ENCODE assay signal across 1 cellular context in genomic region chr6:12148841-12149240, GRCh38.
TF ChIP-seq lines count a peak whose summit lies in the region.

No MANE protein-coding gene starts in this region.

TF ChIP-seq in SK-N-SH treated with all-trans-retinoic acid at 6 μM for 48 hours, 23 proteins besides CTCF, POLR2A, EP300 and RAD21 (continued from another document):
- TF ChIP-seq ZNF565 (CRISPR knock-in tag; conservative IDR thresholded peaks at IDR 0.05; ENCODE audit: low read depth) (no peak), ZFP30 (CRISPR knock-in tag; IDR thresholded peaks at IDR 0.05) (no peak), POU6F1 (CRISPR knock-in tag; IDR thresholded peaks at IDR 0.05; ENCODE audit: borderline replicate concordance, low read depth) (no peak), PPARA (CRISPR knock-in tag; IDR thresholded peaks at IDR 0.05; ENCODE audit: borderline replicate concordance) (no peak), OSR1 (CRISPR knock-in tag; IDR thresholded peaks at IDR 0.05) (no peak), PATZ1 (CRISPR knock-in tag; IDR thresholded peaks at IDR 0.05; ENCODE audit: borderline replicate concordance) (no peak), ARNTL (CRISPR knock-in tag; IDR thresholded peaks at IDR 0.05; ENCODE audit: borderline replicate concordance, low read depth) (no peak)
TF ChIP-seq in SK-N-SH treated with all-trans-retinoic acid at 6 μM for 48 hours: peak in this region for 0.
